ENCODE assay signal across 1 cellular context in the genomic region with DNA sequence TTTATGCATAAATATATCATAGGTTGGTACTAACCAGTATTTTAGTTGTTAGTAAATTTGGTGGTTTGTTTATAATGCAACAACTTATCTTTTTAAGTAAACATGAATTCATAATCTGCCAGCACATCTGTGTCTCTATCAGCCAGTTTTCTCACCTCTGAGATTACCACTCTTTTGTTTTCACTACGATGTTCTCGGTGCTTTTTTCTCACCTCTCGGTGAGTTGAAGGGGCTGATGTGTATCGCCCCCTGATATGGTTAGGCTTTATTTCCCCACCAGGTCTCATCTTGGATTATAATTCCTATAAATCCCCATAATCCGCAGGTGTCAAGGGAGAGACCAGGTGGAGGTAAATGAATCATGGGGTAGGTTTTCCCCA.
A peak's percentile ranks its signal among the peaks of the same experiment; 100 is the strongest.
TF ChIP-seq lines count a peak whose summit lies in the region.

No MANE protein-coding gene starts in this region.

TF ChIP-seq in GM12878, 131 proteins besides CTCF, POLR2A, EP300 and RAD21 (continued from another document):
- TF ChIP-seq ETV6 (conservative IDR thresholded peaks at IDR 0.05 in 1 of 2, IDR thresholded peaks at IDR 0.05 in 1 of 2; ENCODE audit: borderline replicate concordance in 1 of 2, low read depth in 1 of 2): 0 out of 4 replicates have a peak, but pooled peaks of 1 of the 2 experiments have one; percentile 28
- TF ChIP-seq, protein P1, sequence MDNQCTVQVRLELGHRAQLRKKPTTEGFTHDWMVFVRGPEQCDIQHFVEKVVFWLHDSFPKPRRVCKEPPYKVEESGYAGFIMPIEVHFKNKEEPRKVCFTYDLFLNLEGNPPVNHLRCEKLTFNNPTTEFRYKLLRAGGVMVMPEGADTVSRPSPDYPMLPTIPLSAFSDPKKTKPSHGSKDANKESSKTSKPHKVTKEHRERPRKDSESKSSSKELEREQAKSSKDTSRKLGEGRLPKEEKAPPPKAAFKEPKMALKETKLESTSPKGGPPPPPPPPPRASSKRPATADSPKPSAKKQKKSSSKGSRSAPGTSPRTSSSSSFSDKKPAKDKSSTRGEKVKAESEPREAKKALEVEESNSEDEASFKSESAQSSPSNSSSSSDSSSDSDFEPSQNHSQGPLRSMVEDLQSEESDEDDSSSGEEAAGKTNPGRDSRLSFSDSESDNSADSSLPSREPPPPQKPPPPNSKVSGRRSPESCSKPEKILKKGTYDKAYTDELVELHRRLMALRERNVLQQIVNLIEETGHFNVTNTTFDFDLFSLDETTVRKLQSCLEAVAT (IDR thresholded peaks at IDR 0.05): 0 out of 2 replicates have a peak, but pooled peaks have one; percentile 2
